12 cellular contexts compared by ENCODE assay signal in the genomic region with DNA sequence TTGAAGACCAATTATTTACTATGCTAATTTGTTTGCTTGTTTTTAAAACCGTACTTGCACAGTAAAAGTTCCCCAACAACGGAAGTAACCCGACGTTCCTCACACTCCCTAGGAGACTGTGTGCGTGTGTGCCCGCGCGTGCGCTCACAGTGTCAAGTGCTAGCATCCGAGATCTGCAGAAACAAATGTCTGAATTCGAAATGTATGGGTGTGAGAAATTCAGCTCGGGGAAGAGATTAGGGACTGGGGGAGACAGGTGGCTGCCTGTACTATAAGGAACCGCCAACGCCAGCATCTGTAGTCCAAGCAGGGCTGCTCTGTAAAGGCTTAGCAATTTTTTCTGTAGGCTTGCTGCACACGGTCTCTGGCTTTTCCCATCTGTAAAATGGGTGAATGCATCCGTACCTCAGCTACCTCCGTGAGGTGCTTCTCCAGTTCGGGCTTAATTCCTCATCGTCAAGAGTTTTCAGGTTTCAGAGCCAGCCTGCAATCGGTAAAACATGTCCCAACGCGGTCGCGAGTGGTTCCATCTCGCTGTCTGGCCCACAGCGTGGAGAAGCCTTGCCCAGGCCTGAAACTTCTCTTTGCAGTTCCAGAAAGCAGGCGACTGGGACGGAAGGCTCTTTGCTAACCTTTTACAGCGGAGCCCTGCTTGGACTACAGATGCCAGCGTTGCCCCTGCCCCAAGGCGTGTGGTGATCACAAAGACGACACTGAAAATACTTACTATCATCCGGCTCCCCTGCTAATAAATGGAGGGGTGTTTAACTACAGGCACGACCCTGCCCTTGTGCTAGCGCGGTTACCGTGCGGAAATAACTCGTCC. TPM values are rescaled to one million over a fixed set of nuclear protein-coding genes. Genes with fewer than 3 reads are reported as not detected.
A peak's percentile ranks its signal among the peaks of the same experiment; 100 is the strongest.
DNase-seq lines count a peak whose midpoint lies in the region; ATAC-seq and TF ChIP-seq lines count a peak whose summit lies in the region.
"Had no signal": no experiment of that assay in that cellular context is flagged by ENCODE, and none has a peak within 500 bp of the region (broad histone marks: within the 10 kb centered on the region; RNA-seq: fewer than 3 reads in every experiment).

No MANE protein-coding gene starts in this region.

- TF ChIP-seq CTCF in MM.1S (IDR thresholded peaks at IDR 0.05; ENCODE audit: low read length) (no peak), dorsolateral prefrontal cortex (IDR thresholded peaks at IDR 0.05 in 54 of 56, conservative IDR thresholded peaks at IDR 0.05 in 2 of 56; ENCODE audit: low read depth in 1 of 56, partially characterized antibody in 56 of 56) (peak in 1 of 56 donors; percentile 18), neutrophil (IDR thresholded peaks at IDR 0.05) (no peak)

- no peak overlapping the region for H3K9ac ChIP-seq in MM.1S (ENCODE audit: low read length)

- peaks cover 47% of the 10 kb centered on the region for H3K4me1 Mint-ChIP-seq in activated CD4-positive, alpha-beta T cell treated with anti-CD3 and anti-CD28 coated beads for 36 hours

- no peak overlapping the region for H2AFZ ChIP-seq in MM.1S (ENCODE audit: low read length)

- no peak overlapping the region for H3K27ac Mint-ChIP-seq in activated CD4-positive, alpha-beta T cell treated with anti-CD3 and anti-CD28 coated beads for 36 hours

- H3K4me1 ChIP-seq in MM.1S (ENCODE audit: low read length) (no peaks in the 10 kb centered on the region), neutrophil (ENCODE audit: control insufficient read depth in 1 of 2, insufficient read depth in 1 of 2, low read depth in 1 of 2, low read length in 1 of 2) (peaks cover 81 to 92% of the 10 kb centered on the region in 2 experiments)

- H3K9me3 ChIP-seq in MM.1S (replicated peaks; ENCODE audit: insufficient read depth, low read length) (no peaks in the 10 kb centered on the region), neutrophil (no peaks in the 10 kb centered on the region)
- H3K9me3 ChIP-seq: gastrocnemius medialis, lower lobe of right lung had no signal

- H3K27ac ChIP-seq in MM.1S (ENCODE audit: low read length) (no peak overlapping the region), dorsolateral prefrontal cortex (peak overlapping the region in 34 of 59 donors; percentile 6 to 93 (median 81)), neutrophil (peak overlapping the region; percentile 35)
- H3K27ac ChIP-seq: gastrocnemius medialis, lower lobe of right lung, VCaP had no signal

- no peaks in the 10 kb centered on the region for H4K20me1 ChIP-seq in MM.1S (ENCODE audit: insufficient read depth, low read length)

- no peaks in the 10 kb centered on the region for H3K9me2 ChIP-seq in MM.1S (replicated peaks; ENCODE audit: insufficient read depth, low read length)

- ATAC-seq in activated CD4-positive, alpha-beta T cell treated with anti-CD3 and anti-CD28 coated beads for 36 hours = no peak
- ATAC-seq: gastrocnemius medialis, lower lobe of right lung had no signal

- no peaks in the 10 kb centered on the region for H3K36me3 Mint-ChIP-seq in activated CD4-positive, alpha-beta T cell treated with anti-CD3 and anti-CD28 coated beads for 36 hours (ENCODE audit: low read depth)

- no peaks in the 10 kb centered on the region for H3K79me2 ChIP-seq in MM.1S (ENCODE audit: low read length)

- POLR2A ChIA-PET in activated CD4-positive, alpha-beta T cell treated with anti-CD3 and anti-CD28 coated beads for 36 hours (lab: Charles Lee) = no interaction called here

- H3K4me2 ChIP-seq in MM.1S (ENCODE audit: low read depth, low read length) = peak overlapping the region; percentile 67; the same call in 1 of the 2 replicates

- no peaks in the 10 kb centered on the region for H3F3A ChIP-seq in MM.1S (ENCODE audit: insufficient read depth, low read length)

- H3K27me3 Mint-ChIP-seq in activated CD4-positive, alpha-beta T cell treated with anti-CD3 and anti-CD28 coated beads for 36 hours = peaks cover 72% of the 10 kb centered on the region

- peaks cover 90% of the 10 kb centered on the region for H3K27me3 ChIP-seq in MM.1S (replicated peaks; ENCODE audit: insufficient read depth, low read length)
- H3K27me3 ChIP-seq in dorsolateral prefrontal cortex = peaks cover 0 to 100% (median 93%) of the 10 kb centered on the region in 45 donors
- H3K27me3 ChIP-seq in neutrophil = peaks cover 100% of the 10 kb centered on the region

- H3K36me3 ChIP-seq in MM.1S (replicated peaks; ENCODE audit: insufficient read depth, low read length) (no peaks in the 10 kb centered on the region), neutrophil (no peaks in the 10 kb centered on the region)
- H3K36me3 ChIP-seq: gastrocnemius medialis, lower lobe of right lung had no signal

- H3K4me3 Mint-ChIP-seq in activated CD4-positive, alpha-beta T cell treated with anti-CD3 and anti-CD28 coated beads for 36 hours = peak overlapping the region; percentile 47

- DNase-seq in activated CD4-positive, alpha-beta T cell treated with anti-CD3 and anti-CD28 coated beads for 36 hours = peak; percentile 27
- no peak for DNase-seq in activated CD4-positive, alpha-beta T cell treated with anti-CD3 and anti-CD28 coated beads, Interleukin-2, amount 50 U/mL, for 4 hours
- DNase-seq in MM.1S (no peak), dorsolateral prefrontal cortex (no peak), NCI-H446 (lab: John Stamatoyannopoulos, UW) (no peak), epidermal melanocyte (ENCODE audit: insufficient read length, low spot score) (no peak), LoVo (ENCODE audit: low spot score) (no peak)
- DNase-seq: gastrocnemius medialis, lower lobe of right lung had no signal

- CTCF ChIA-PET in activated CD4-positive, alpha-beta T cell treated with anti-CD3 and anti-CD28 coated beads for 36 hours (lab: Charles Lee) = interaction anchor here (0.6 to 0.9 kb wide), 2 partner anchors 84 to 103 kb away, joined by 3 to 4 read pairs; no protein-coding TSS in a partner anchor

- intact Hi-C loops in activated CD4-positive, alpha-beta T cell treated with anti-CD3 and anti-CD28 coated beads for 36 hours (cut with DNase I, micrococcal nuclease) = loop anchor here (1.0 to 10.0 kb wide), 3 partner anchors 47 to 173 kb away; no protein-coding TSS in a partner anchor
- intact Hi-C loops in dorsolateral prefrontal cortex (cut with DNase I) = loop anchor here (1.0 to 10.0 kb wide), 9 partner anchors 46 to 192 kb away; no protein-coding TSS in a partner anchor

- no peaks in the 10 kb centered on the region for H3K9me3 Mint-ChIP-seq in activated CD4-positive, alpha-beta T cell treated with anti-CD3 and anti-CD28 coated beads for 36 hours (ENCODE audit: low read depth)

- H3K4me3 ChIP-seq in MM.1S (ENCODE audit: low read length) (no peak overlapping the region), dorsolateral prefrontal cortex (peak overlapping the region in 55 of 59 donors; percentile 8 to 82 (median 61)), neutrophil (ENCODE audit: low read depth in 1 of 2, low read length in 1 of 2) (peak overlapping the region; percentile 52 to 59)
- H3K4me3 ChIP-seq: K562 had no signal

RNA-seq across cellular contexts. Expression of gene OLIG2, which starts 1.2 kb away (rescaled TPM):
- not detected for total RNA-seq in activated CD4-positive, alpha-beta T cell treated with anti-CD3 and anti-CD28 coated beads for 36 hours
- total RNA-seq in dorsolateral prefrontal cortex = 100 to 1,000 TPM in 2 of 120 experiments, 10 to 100 TPM in 118; 13.9 to 165 (median 45.4) TPM
- total RNA-seq: K562, lower lobe of right lung had no signal

RNA-seq across cellular contexts. Expression of gene OLIG1, which starts 45.5 kb away (rescaled TPM):
- not detected for total RNA-seq in activated CD4-positive, alpha-beta T cell treated with anti-CD3 and anti-CD28 coated beads for 36 hours
- 100 to 1,000 TPM in 77 of 120 experiments, 10 to 100 TPM in 43; 30.7 to 365 (median 119) TPM for total RNA-seq in dorsolateral prefrontal cortex
- total RNA-seq: K562 had no signal

Comparison
In these comparisons a context has a peak if more than half of its experiments do, and no peak if none do; other contexts are left out.
1. RNA of gene OLIG2, which starts 1.2 kb away (total RNA-seq): 13.9 to 165 TPM in dorsolateral prefrontal cortex; not detected in activated CD4-positive, alpha-beta T cell treated with anti-CD3 and anti-CD28 coated beads for 36 hours; every median in the first group is over 10 times any median in the second.
2. RNA of gene OLIG1, which starts 45.5 kb away (total RNA-seq): 30.7 to 365 TPM in dorsolateral prefrontal cortex; not detected in activated CD4-positive, alpha-beta T cell treated with anti-CD3 and anti-CD28 coated beads for 36 hours; every median in the first group is over 10 times any median in the second.